Comparison of ENCODE assay signal across 1 cellular context in the genomic region with DNA sequence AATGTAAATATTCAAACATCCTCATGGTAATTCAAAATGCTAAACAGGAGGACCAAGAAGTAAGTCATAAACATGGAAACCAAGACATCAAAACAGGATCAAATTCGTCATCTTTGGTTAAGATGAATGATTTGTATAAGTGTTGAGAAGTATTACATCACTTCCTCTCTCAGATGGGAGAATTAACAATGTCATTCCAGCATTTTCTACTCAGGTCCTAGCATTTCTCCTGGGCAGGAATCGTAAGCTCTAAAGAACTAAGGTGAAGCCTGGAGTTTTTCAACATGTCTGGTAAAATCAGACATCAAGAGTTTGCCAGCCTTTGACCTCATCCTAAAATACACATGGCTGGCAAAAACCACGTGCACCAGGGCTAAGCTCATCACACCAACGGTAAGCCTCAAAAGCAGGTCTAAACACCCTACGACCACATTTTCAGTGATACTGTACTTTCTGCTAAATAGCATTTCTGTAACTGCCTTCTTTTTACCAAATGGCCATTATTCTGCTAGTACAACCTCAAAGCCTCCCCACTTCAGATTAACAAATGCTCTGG.
TF ChIP-seq lines count a peak whose summit lies in the region.

No MANE protein-coding gene starts in this region.

TF ChIP-seq in WTC11, 78 proteins besides CTCF, POLR2A, EP300 and RAD21 (continued from another document):
- TF ChIP-seq, protein P1, sequence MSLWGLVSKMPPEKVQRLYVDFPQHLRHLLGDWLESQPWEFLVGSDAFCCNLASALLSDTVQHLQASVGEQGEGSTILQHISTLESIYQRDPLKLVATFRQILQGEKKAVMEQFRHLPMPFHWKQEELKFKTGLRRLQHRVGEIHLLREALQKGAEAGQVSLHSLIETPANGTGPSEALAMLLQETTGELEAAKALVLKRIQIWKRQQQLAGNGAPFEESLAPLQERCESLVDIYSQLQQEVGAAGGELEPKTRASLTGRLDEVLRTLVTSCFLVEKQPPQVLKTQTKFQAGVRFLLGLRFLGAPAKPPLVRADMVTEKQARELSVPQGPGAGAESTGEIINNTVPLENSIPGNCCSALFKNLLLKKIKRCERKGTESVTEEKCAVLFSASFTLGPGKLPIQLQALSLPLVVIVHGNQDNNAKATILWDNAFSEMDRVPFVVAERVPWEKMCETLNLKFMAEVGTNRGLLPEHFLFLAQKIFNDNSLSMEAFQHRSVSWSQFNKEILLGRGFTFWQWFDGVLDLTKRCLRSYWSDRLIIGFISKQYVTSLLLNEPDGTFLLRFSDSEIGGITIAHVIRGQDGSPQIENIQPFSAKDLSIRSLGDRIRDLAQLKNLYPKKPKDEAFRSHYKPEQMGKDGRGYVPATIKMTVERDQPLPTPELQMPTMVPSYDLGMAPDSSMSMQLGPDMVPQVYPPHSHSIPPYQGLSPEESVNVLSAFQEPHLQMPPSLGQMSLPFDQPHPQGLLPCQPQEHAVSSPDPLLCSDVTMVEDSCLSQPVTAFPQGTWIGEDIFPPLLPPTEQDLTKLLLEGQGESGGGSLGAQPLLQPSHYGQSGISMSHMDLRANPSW (CRISPR knock-in tag; conservative IDR thresholded peaks at IDR 0.05; ENCODE audit: low read depth), result no peak
- no peak for TF ChIP-seq FOXJ3 (CRISPR knock-in tag; IDR thresholded peaks at IDR 0.05; ENCODE audit: borderline replicate concordance)
- no peak for TF ChIP-seq TEAD4 (CRISPR knock-in tag; IDR thresholded peaks at IDR 0.05)
- TF ChIP-seq, protein P2, sequence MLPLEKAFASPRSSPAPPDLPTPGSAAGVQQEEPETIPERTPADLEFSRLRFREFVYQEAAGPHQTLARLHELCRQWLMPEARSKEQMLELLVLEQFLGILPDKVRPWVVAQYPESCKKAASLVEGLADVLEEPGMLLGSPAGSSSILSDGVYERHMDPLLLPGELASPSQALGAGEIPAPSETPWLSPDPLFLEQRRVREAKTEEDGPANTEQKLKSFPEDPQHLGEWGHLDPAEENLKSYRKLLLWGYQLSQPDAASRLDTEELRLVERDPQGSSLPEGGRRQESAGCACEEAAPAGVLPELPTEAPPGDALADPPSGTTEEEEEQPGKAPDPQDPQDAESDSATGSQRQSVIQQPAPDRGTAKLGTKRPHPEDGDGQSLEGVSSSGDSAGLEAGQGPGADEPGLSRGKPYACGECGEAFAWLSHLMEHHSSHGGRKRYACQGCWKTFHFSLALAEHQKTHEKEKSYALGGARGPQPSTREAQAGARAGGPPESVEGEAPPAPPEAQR (CRISPR knock-in tag; IDR thresholded peaks at IDR 0.05), result no peak
- TF ChIP-seq, protein P3, sequence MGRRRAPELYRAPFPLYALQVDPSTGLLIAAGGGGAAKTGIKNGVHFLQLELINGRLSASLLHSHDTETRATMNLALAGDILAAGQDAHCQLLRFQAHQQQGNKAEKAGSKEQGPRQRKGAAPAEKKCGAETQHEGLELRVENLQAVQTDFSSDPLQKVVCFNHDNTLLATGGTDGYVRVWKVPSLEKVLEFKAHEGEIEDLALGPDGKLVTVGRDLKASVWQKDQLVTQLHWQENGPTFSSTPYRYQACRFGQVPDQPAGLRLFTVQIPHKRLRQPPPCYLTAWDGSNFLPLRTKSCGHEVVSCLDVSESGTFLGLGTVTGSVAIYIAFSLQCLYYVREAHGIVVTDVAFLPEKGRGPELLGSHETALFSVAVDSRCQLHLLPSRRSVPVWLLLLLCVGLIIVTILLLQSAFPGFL (CRISPR knock-in tag; IDR thresholded peaks at IDR 0.05; ENCODE audit: borderline replicate concordance), result no peak
- no peak for TF ChIP-seq CBFB (CRISPR knock-in tag; IDR thresholded peaks at IDR 0.05; ENCODE audit: low read depth)
- TF ChIP-seq, protein P4, sequence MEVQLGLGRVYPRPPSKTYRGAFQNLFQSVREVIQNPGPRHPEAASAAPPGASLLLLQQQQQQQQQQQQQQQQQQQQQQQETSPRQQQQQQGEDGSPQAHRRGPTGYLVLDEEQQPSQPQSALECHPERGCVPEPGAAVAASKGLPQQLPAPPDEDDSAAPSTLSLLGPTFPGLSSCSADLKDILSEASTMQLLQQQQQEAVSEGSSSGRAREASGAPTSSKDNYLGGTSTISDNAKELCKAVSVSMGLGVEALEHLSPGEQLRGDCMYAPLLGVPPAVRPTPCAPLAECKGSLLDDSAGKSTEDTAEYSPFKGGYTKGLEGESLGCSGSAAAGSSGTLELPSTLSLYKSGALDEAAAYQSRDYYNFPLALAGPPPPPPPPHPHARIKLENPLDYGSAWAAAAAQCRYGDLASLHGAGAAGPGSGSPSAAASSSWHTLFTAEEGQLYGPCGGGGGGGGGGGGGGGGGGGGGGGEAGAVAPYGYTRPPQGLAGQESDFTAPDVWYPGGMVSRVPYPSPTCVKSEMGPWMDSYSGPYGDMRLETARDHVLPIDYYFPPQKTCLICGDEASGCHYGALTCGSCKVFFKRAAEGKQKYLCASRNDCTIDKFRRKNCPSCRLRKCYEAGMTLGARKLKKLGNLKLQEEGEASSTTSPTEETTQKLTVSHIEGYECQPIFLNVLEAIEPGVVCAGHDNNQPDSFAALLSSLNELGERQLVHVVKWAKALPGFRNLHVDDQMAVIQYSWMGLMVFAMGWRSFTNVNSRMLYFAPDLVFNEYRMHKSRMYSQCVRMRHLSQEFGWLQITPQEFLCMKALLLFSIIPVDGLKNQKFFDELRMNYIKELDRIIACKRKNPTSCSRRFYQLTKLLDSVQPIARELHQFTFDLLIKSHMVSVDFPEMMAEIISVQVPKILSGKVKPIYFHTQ (CRISPR knock-in tag; IDR thresholded peaks at IDR 0.05), result no peak
- no peak for TF ChIP-seq RORB (CRISPR knock-in tag; IDR thresholded peaks at IDR 0.05)
- TF ChIP-seq ZNF219 (CRISPR knock-in tag; IDR thresholded peaks at IDR 0.05; ENCODE audit: borderline replicate concordance), result no peak
- TF ChIP-seq, protein P5, sequence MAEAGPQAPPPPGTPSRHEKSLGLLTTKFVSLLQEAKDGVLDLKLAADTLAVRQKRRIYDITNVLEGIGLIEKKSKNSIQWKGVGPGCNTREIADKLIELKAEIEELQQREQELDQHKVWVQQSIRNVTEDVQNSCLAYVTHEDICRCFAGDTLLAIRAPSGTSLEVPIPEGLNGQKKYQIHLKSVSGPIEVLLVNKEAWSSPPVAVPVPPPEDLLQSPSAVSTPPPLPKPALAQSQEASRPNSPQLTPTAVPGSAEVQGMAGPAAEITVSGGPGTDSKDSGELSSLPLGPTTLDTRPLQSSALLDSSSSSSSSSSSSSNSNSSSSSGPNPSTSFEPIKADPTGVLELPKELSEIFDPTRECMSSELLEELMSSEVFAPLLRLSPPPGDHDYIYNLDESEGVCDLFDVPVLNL (CRISPR knock-in tag; IDR thresholded peaks at IDR 0.05; ENCODE audit: borderline replicate concordance, low read depth), result no peak
- TF ChIP-seq, protein P6, sequence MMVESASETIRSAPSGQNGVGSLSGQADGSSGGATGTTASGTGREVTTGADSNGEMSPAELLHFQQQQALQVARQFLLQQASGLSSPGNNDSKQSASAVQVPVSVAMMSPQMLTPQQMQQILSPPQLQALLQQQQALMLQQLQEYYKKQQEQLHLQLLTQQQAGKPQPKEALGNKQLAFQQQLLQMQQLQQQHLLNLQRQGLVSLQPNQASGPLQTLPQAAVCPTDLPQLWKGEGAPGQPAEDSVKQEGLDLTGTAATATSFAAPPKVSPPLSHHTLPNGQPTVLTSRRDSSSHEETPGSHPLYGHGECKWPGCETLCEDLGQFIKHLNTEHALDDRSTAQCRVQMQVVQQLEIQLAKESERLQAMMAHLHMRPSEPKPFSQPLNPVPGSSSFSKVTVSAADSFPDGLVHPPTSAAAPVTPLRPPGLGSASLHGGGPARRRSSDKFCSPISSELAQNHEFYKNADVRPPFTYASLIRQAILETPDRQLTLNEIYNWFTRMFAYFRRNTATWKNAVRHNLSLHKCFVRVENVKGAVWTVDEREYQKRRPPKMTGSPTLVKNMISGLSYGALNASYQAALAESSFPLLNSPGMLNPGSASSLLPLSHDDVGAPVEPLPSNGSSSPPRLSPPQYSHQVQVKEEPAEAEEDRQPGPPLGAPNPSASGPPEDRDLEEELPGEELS (CRISPR knock-in tag; IDR thresholded peaks at IDR 0.05), result no peak
- TF ChIP-seq, protein P7, sequence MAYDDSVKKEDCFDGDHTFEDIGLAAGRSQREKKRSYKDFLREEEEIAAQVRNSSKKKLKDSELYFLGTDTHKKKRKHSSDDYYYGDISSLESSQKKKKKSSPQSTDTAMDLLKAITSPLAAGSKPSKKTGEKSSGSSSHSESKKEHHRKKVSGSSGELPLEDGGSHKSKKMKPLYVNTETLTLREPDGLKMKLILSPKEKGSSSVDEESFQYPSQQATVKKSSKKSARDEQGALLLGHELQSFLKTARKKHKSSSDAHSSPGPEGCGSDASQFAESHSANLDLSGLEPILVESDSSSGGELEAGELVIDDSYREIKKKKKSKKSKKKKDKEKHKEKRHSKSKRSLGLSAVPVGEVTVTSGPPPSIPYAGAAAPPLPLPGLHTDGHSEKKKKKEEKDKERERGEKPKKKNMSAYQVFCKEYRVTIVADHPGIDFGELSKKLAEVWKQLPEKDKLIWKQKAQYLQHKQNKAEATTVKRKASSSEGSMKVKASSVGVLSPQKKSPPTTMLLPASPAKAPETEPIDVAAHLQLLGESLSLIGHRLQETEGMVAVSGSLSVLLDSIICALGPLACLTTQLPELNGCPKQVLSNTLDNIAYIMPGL (CRISPR knock-in tag; IDR thresholded peaks at IDR 0.05), result no peak
- no peak for TF ChIP-seq SMAD3 (CRISPR knock-in tag; IDR thresholded peaks at IDR 0.05; ENCODE audit: borderline replicate concordance)
- TF ChIP-seq, protein P8, sequence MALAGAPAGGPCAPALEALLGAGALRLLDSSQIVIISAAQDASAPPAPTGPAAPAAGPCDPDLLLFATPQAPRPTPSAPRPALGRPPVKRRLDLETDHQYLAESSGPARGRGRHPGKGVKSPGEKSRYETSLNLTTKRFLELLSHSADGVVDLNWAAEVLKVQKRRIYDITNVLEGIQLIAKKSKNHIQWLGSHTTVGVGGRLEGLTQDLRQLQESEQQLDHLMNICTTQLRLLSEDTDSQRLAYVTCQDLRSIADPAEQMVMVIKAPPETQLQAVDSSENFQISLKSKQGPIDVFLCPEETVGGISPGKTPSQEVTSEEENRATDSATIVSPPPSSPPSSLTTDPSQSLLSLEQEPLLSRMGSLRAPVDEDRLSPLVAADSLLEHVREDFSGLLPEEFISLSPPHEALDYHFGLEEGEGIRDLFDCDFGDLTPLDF (CRISPR knock-in tag; IDR thresholded peaks at IDR 0.05), result no peak
